ENCODE assay signal across 1 cellular context in genomic region chr4:83454626-83455025, GRCh38.
TF ChIP-seq lines count a peak whose summit lies in the region.

No MANE protein-coding gene starts in this region.

TF ChIP-seq in SK-N-SH, 30 proteins besides CTCF, POLR2A, EP300 and RAD21 (continued from another document):
- TF ChIP-seq PBX3 (IDR thresholded peaks at IDR 0.05) = no peak
